19 cellular contexts compared by ENCODE assay signal in the genomic region with DNA sequence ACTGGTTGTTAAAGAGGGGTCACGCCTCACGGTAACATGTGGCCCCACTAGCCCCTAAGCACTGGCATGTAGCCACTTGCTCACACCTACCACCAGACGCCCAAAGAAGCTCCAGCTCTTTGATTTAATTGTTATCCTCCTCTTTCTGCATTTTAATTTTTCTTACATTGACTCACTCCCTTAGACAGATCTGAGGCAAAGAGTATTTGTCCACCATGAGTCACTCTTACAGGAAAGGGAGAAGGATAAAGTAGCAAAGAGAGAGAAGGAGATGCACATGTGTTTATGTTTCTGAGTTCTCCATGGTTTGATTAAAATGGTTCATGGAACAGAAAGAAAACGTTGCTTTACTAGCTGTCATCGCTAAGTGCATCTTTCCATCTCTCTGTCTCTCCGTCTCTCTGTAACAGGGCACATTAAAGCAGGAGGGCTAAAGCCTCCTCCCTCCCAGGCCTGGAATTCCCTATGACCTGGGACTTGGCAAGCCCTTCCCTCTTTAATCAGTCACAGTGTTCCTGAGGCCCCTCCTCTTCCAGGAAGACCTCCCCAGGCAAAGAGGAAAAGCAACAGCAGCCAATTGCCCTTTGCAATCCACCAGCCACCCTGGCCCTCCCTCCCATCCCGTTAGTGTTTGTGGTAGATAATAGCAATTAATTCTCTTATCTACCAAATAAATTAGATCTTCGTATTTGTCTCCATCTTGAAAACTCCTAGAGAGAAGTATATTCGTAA.
DNase-seq lines count a peak whose midpoint lies in the region; ATAC-seq, FAIRE-seq and TF ChIP-seq lines count a peak whose summit lies in the region.
"Had no signal": no experiment of that assay in that cellular context is flagged by ENCODE, and none has a peak within 500 bp of the region (broad histone marks: within the 10 kb centered on the region; RNA-seq: fewer than 3 reads in every experiment).

No MANE protein-coding gene starts in this region.

- H3K27ac Mint-ChIP-seq in WTC11 = no peak overlapping the region
- H3K27ac Mint-ChIP-seq in neural progenitor cell = peak overlapping the region; percentile 20
- H3K27ac Mint-ChIP-seq: activated CD8-positive, alpha-beta memory T cell treated with anti-CD3 and anti-CD28 coated beads, Interleukin-2, amount 10 ng/mL, durations not matched to agents 7 days and 5 days; activated naive CD8-positive, alpha-beta T cell; dendritic cell treated with granulocyte-macrophage colony-stimulating factor and Interleukin-4, amounts not matched to agents 40 ng/mL and 50 ng/mL, for 4 days had no signal

- H3K4me3 ChIP-seq in GM23248 (peak overlapping the region; percentile 51), fibroblast of the aortic adventitia (ENCODE audit: low read depth, low read length) (no peak overlapping the region), neural progenitor cell (no peak overlapping the region)
- H3K4me3 ChIP-seq: psoas muscle had no signal

- H3K9ac ChIP-seq in GM23248 (peak overlapping the region; percentile 7; the same call in 1 of the 2 replicates), neural progenitor cell (no peak overlapping the region)

- H3K9me3 Mint-ChIP-seq in WTC11 = peaks cover 16% of the 10 kb centered on the region
- no peaks in the 10 kb centered on the region for H3K9me3 Mint-ChIP-seq in neural progenitor cell

- H3K36me3 ChIP-seq in GM23248 (ENCODE audit: low read depth) (no peaks in the 10 kb centered on the region), neural progenitor cell (no peaks in the 10 kb centered on the region)

- H3K79me2 ChIP-seq in GM23248 (ENCODE audit: insufficient read depth) = no peaks in the 10 kb centered on the region
- H3K79me2 ChIP-seq in neural progenitor cell (ENCODE audit: low read depth) = no peaks in the 10 kb centered on the region

- H3K4me1 Mint-ChIP-seq in WTC11 = peaks cover 13% of the 10 kb centered on the region
- no peaks in the 10 kb centered on the region for H3K4me1 Mint-ChIP-seq in neural progenitor cell
- H3K4me1 Mint-ChIP-seq: activated CD8-positive, alpha-beta memory T cell treated with anti-CD3 and anti-CD28 coated beads, Interleukin-2, amount 10 ng/mL, durations not matched to agents 7 days and 5 days had no signal

- H3K9me3 ChIP-seq in GM23248 (ENCODE audit: low read depth) (no peaks in the 10 kb centered on the region), neural progenitor cell (ENCODE audit: low read depth) (no peaks in the 10 kb centered on the region)
- H3K9me3 ChIP-seq: psoas muscle had no signal

- H3F3A ChIP-seq in GM23248 (ENCODE audit: insufficient read depth) (peaks cover 19% of the 10 kb centered on the region), neural progenitor cell (ENCODE audit: low read depth) (no peaks in the 10 kb centered on the region)

- WGBS in GM23248 (ENCODE audit: low coverage in 1 of 2, low lambda C conversion rate in 2 of 2, missing lambda C conversion rate in 2 of 2), 2 experiments = 28 to 29% methylated on average over 9 of the region's 9 CpGs

- H3K27me3 ChIP-seq in GM23248 (replicated peaks; ENCODE audit: insufficient read depth) (no peaks in the 10 kb centered on the region), neural progenitor cell (no peaks in the 10 kb centered on the region)

- in situ Hi-C loops in GM23248 (cut with MboI) = no loop called here

- no peak for FAIRE-seq in GM12891 (lab: Jason Lieb, UNC)

- H3K27ac ChIP-seq in GM23248 = peak overlapping the region; percentile 50
- no peak overlapping the region for H3K27ac ChIP-seq in neural progenitor cell
- H3K27ac ChIP-seq: C4-2B, psoas muscle had no signal

- DNase-seq in GM23248 (peak; percentile 79), WTC11 (ENCODE audit: low spot score) (peak; percentile 17), fibroblast of the aortic adventitia (ENCODE audit: low read depth) (peak; percentile 34), neural progenitor cell (ENCODE audit: low spot score) (peak; percentile 16), NCI-H1694 (lab: John Stamatoyannopoulos, UW) (no peak), GM12891 (ENCODE audit: insufficient read length, low spot score) (no peak), GM20000 (ENCODE audit: low spot score) (no peak)
- DNase-seq: activated CD8-positive, alpha-beta memory T cell treated with anti-CD3 and anti-CD28 coated beads, Interleukin-2, amount 10 ng/mL, durations not matched to agents 7 days and 5 days; GF-D8; midbrain; MM.1S; NCI-H345; stimulated activated CD4-positive, alpha-beta T cell treated with anti-CD3 and anti-CD28 coated beads, Interleukin-4, amount 100 ng/mL, for 24 hours; stimulated activated naive CD4-positive, alpha-beta T cell treated with Interleukin-2 at 50 U/mL for 16 hours had no signal

- TF ChIP-seq CTCF in WTC11 (IDR thresholded peaks at IDR 0.05) (no peak), fibroblast of the aortic adventitia (IDR thresholded peaks at IDR 0.05; ENCODE audit: insufficient read depth, low read length) (no peak), neural progenitor cell (IDR thresholded peaks at IDR 0.05) (no peak), GM20000 (IDR thresholded peaks at IDR 0.05; ENCODE audit: extremely low read depth, missing control alignments) (no peak)

- H3K4me2 ChIP-seq in GM23248 (ENCODE audit: unreplicated experiment) (peak overlapping the region; percentile 67), neural progenitor cell (no peak overlapping the region)

- H3K4me3 Mint-ChIP-seq in WTC11 (no peak overlapping the region), neural progenitor cell (no peak overlapping the region)
- H3K4me3 Mint-ChIP-seq: activated CD8-positive, alpha-beta memory T cell treated with anti-CD3 and anti-CD28 coated beads, Interleukin-2, amount 10 ng/mL, durations not matched to agents 7 days and 5 days; activated naive CD8-positive, alpha-beta T cell; dendritic cell treated with granulocyte-macrophage colony-stimulating factor and Interleukin-4, amounts not matched to agents 40 ng/mL and 50 ng/mL, for 4 days had no signal

- CTCF ChIA-PET in WTC11 (lab: Charles Lee) = interaction anchor here (0.6 kb wide), 1 partner anchor 50 kb away, joined by 3 read pairs; no protein-coding TSS in a partner anchor

- no peak for TF ChIP-seq POLR2A in GM12891 (IDR thresholded peaks at IDR 0.05; ENCODE audit: low read depth, low read length)

- ATAC-seq in WTC11 = peak; percentile 85
- ATAC-seq in HG03097 (IDR thresholded peaks at IDR 0.05; ENCODE audit: low FRiP score, unreplicated experiment) = no peak
- ATAC-seq: activated CD8-positive, alpha-beta memory T cell treated with anti-CD3 and anti-CD28 coated beads, Interleukin-2, amount 10 ng/mL, durations not matched to agents 7 days and 5 days; psoas muscle had no signal

- H3K4me1 ChIP-seq in GM23248 (ENCODE audit: insufficient read depth) = peaks cover 14% of the 10 kb centered on the region
- H3K4me1 ChIP-seq in neural progenitor cell = no peaks in the 10 kb centered on the region
- H3K4me1 ChIP-seq: psoas muscle had no signal

- no peaks in the 10 kb centered on the region for H3K9me2 ChIP-seq in GM23248 (ENCODE audit: insufficient read depth)

- H3K27me3 Mint-ChIP-seq in WTC11 (ENCODE audit: low read depth) (no peaks in the 10 kb centered on the region), neural progenitor cell (ENCODE audit: insufficient read depth, low read depth) (no peaks in the 10 kb centered on the region)
- H3K27me3 Mint-ChIP-seq: activated CD8-positive, alpha-beta memory T cell treated with anti-CD3 and anti-CD28 coated beads, Interleukin-2, amount 10 ng/mL, durations not matched to agents 7 days and 5 days; dendritic cell treated with granulocyte-macrophage colony-stimulating factor and Interleukin-4, amounts not matched to agents 40 ng/mL and 50 ng/mL, for 4 days had no signal

- H2AFZ ChIP-seq in GM23248 = peak overlapping the region; percentile 82
- H2AFZ ChIP-seq in neural progenitor cell (replicated peaks) = peak overlapping the region; percentile 1

- H3K36me3 Mint-ChIP-seq in WTC11 (no peaks in the 10 kb centered on the region), neural progenitor cell (no peaks in the 10 kb centered on the region)
- H3K36me3 Mint-ChIP-seq: activated CD8-positive, alpha-beta memory T cell treated with anti-CD3 and anti-CD28 coated beads, Interleukin-2, amount 10 ng/mL, durations not matched to agents 7 days and 5 days had no signal

- POLR2A ChIA-PET in WTC11 (lab: Charles Lee) = no interaction called here

- H4K20me1 ChIP-seq in GM23248 (ENCODE audit: insufficient read depth) (no peaks in the 10 kb centered on the region), neural progenitor cell (ENCODE audit: low read depth) (no peaks in the 10 kb centered on the region)

TF ChIP-seq in WTC11, 78 proteins besides CTCF, POLR2A, EP300 and RAD21 (continues in another document):
- TF ChIP-seq TCF7 (CRISPR knock-in tag; IDR thresholded peaks at IDR 0.05; ENCODE audit: low read depth) (no peak), ZNF317 (CRISPR knock-in tag; IDR thresholded peaks at IDR 0.05; ENCODE audit: borderline replicate concordance, low read depth) (no peak), NFYB (CRISPR knock-in tag; conservative IDR thresholded peaks at IDR 0.05; ENCODE audit: low read depth) (no peak)
- TF ChIP-seq, protein P1, sequence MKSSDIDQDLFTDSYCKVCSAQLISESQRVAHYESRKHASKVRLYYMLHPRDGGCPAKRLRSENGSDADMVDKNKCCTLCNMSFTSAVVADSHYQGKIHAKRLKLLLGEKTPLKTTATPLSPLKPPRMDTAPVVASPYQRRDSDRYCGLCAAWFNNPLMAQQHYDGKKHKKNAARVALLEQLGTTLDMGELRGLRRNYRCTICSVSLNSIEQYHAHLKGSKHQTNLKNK (CRISPR knock-in tag; IDR thresholded peaks at IDR 0.05) = no peak

TF ChIP-seq in GM12891, 5 proteins besides CTCF, POLR2A, EP300 and RAD21:
- TF ChIP-seq POLR2AphosphoS5 (IDR thresholded peaks at IDR 0.05; ENCODE audit: low read depth, low read length) = no peak
- TF ChIP-seq SPI1 (IDR thresholded peaks at IDR 0.05; ENCODE audit: low read depth, low read length) = no peak
- TF ChIP-seq PAX5 (IDR thresholded peaks at IDR 0.05; ENCODE audit: insufficient read depth, low read length, severe bottlenecking) = no peak
- no peak for TF ChIP-seq POU2F2 (IDR thresholded peaks at IDR 0.05; ENCODE audit: low read depth, low read length)
- TF ChIP-seq TAF1 (IDR thresholded peaks at IDR 0.05; ENCODE audit: low read depth, low read length) = no peak

Comparison
In these comparisons a context has a peak if more than half of its experiments do, and no peak if none do; other contexts are left out.
1. DNase-seq: peak in GM23248 (single experiment), WTC11 (single experiment), fibroblast of the aortic adventitia (single experiment) and neural progenitor cell (single experiment); none in NCI-H1694 (single experiment), GM12891 (single experiment) and GM20000 (single experiment).